In the genomic region with DNA sequence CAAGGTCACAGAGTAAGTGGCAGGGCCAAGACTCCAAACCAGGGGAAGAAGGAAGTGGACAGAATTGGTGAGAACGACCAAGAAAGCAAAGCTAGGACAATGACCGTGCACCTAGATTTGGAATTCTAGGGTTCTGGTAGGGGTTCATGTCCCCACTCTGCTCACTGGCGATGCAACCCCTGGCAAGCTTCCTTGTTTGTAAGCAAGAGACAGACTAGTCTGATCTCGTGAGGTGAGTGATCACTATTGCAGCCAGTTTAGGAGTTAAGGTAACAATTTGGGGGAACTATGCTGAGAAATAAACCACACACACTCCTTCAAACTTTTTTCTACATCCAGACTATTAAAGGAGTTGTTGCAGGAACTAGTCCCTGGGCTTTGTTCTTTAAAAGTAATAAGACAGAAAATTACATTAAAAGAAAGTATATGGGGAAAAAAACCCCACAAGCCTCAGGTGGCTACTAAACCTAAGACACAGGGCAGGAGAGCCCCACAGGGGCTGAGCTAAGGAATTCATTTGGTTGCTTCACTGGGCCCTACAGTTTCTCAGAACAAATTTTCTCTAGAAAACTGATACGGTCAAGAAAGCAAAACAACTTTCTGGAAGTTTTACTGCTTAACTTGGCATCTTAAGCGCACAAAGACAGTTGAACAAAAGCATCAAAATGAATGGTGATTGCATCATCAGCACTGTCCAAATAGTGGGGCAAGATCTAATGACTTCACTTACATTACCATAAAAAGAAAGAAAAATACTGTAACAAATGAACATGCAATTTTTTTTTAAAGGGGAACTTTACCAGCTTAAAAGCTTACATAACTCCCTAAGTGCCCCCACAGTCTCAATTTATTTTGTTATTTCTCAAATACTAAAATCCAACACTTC, we compare ENCODE assay signal across 10 cellular contexts. TPM values are rescaled to one million over a fixed set of nuclear protein-coding genes. Genes with fewer than 3 reads are reported as not detected.
DNase-seq lines count a peak whose midpoint lies in the region; ATAC-seq, FAIRE-seq and TF ChIP-seq lines count a peak whose summit lies in the region.
"Had no signal": no experiment of that assay in that cellular context is flagged by ENCODE, and none has a peak within 500 bp of the region (broad histone marks: within the 10 kb centered on the region; RNA-seq: fewer than 3 reads in every experiment).

No MANE protein-coding gene starts in this region.

- peaks cover 92% of the 10 kb centered on the region for H3K36me3 Mint-ChIP-seq in CD4-positive, alpha-beta T cell (ENCODE audit: low read depth)
- peaks cover 38% of the 10 kb centered on the region for H3K36me3 Mint-ChIP-seq in endodermal cell (ENCODE audit: low read depth)
- H3K36me3 Mint-ChIP-seq in natural killer cell treated with Interleukin-12 subunit alpha and Interleukin-12 subunit beta and Interleukin-15 and Interleukin-18, amount 100 ng/mL, for 72 hours, result peaks cover 18% of the 10 kb centered on the region

- peak overlapping the region; percentile 28 for H3K4me3 Mint-ChIP-seq in CD4-positive, alpha-beta T cell
- H3K4me3 Mint-ChIP-seq in endodermal cell, result no peak overlapping the region
- peak overlapping the region; percentile 38 for H3K4me3 Mint-ChIP-seq in natural killer cell treated with Interleukin-12 subunit alpha and Interleukin-12 subunit beta and Interleukin-15 and Interleukin-18, amount 100 ng/mL, for 72 hours

- no peak overlapping the region for H3K9ac ChIP-seq in endodermal cell (ENCODE audit: extremely low read depth, low read length, poor library complexity, severe bottlenecking)

- CTCF ChIA-PET in CD4-positive, alpha-beta T cell (lab: Charles Lee), result interaction anchor here (1.2 to 3.9 kb wide), 4 partner anchors 23 to 54 kb away, joined by 3 to 12 read pairs (median 4); no protein-coding TSS in a partner anchor

- H3K27ac Mint-ChIP-seq in CD4-positive, alpha-beta T cell, result peak overlapping the region; percentile 87
- H3K27ac Mint-ChIP-seq in endodermal cell, result peak overlapping the region; percentile 46
- peak overlapping the region; percentile 65 to 83 for H3K27ac Mint-ChIP-seq in natural killer cell treated with Interleukin-12 subunit alpha and Interleukin-12 subunit beta and Interleukin-15 and Interleukin-18, amount 100 ng/mL, for 72 hours

- intact Hi-C loops in CD4-positive, alpha-beta T cell (cut with DNase I, micrococcal nuclease), result no loop called here

- no peaks in the 10 kb centered on the region for H3K27me3 ChIP-seq in CD4-positive, alpha-beta T cell (ENCODE audit: control insufficient read depth, insufficient read depth, low read length)
- H3K27me3 ChIP-seq in endodermal cell (ENCODE audit: control insufficient read depth, insufficient read depth, low read length, poor library complexity, severe bottlenecking), result no peaks in the 10 kb centered on the region

- H3K27me3 Mint-ChIP-seq in CD4-positive, alpha-beta T cell, result no peaks in the 10 kb centered on the region
- no peaks in the 10 kb centered on the region for H3K27me3 Mint-ChIP-seq in endodermal cell (ENCODE audit: insufficient read depth)
- H3K27me3 Mint-ChIP-seq in natural killer cell treated with Interleukin-12 subunit alpha and Interleukin-12 subunit beta and Interleukin-15 and Interleukin-18, amount 100 ng/mL, for 72 hours, result no peaks in the 10 kb centered on the region

- H3K4me1 ChIP-seq in endodermal cell (ENCODE audit: control insufficient read depth, insufficient read depth, low read length), result no peaks in the 10 kb centered on the region

- H3K27ac ChIP-seq in CD4-positive, alpha-beta T cell (ENCODE audit: low read depth, low read length), result no peak overlapping the region
- H3K27ac ChIP-seq in endodermal cell (ENCODE audit: low read depth, low read length), result no peak overlapping the region
- H3K27ac ChIP-seq: RWPE1 had no signal

- POLR2A ChIA-PET in CD4-positive, alpha-beta T cell (lab: Charles Lee), result interaction anchor here (0.8 to 2.9 kb wide), 6 partner anchors 9 to 45 kb away, joined by 3 to 10 read pairs (median 3); no protein-coding TSS in a partner anchor

- no peaks in the 10 kb centered on the region for H3K9me3 ChIP-seq in CD4-positive, alpha-beta T cell (ENCODE audit: control insufficient read depth, low read length)
- H3K9me3 ChIP-seq in endodermal cell (ENCODE audit: control insufficient read depth, low read length), result no peaks in the 10 kb centered on the region

- peaks cover 95% of the 10 kb centered on the region for H3K4me1 Mint-ChIP-seq in CD4-positive, alpha-beta T cell (ENCODE audit: low read depth)
- peaks cover 5% of the 10 kb centered on the region for H3K4me1 Mint-ChIP-seq in endodermal cell
- peaks cover 44 to 66% of the 10 kb centered on the region in 2 donors for H3K4me1 Mint-ChIP-seq in natural killer cell treated with Interleukin-12 subunit alpha and Interleukin-12 subunit beta and Interleukin-15 and Interleukin-18, amount 100 ng/mL, for 72 hours (ENCODE audit: low read depth in 2 of 2)

- DNase-seq in CD4-positive, alpha-beta T cell, result no peak
- DNase-seq in NCI-H69 (lab: John Stamatoyannopoulos, UW) (peak; percentile 13), endodermal cell (no peak), NCI-H446 treated with DMSO at 0.1 percent for 48 hours (lab: John Stamatoyannopoulos, UW) (no peak), cerebellum (ENCODE audit: low spot score) (no peak), frontal cortex (ENCODE audit: low spot score in 2 of 2) (no peak)
- no peak for DNase-seq in natural killer cell treated with Interleukin-12 subunit alpha and Interleukin-12 subunit beta and Interleukin-15 and Interleukin-18, amount 100 ng/mL, for 72 hours (ENCODE audit: low spot score)
- DNase-seq: activated T-cell treated with anti-CD3 and anti-CD28 coated beads, Interleukin-2, amount 50 U/mL, for 1 hour had no signal

- WGBS in endodermal cell (ENCODE audit: insufficient coverage in 1 of 2, insufficient read length in 1 of 2), 2 experiments, result 88 to 92% methylated on average over 6 of the region's 6 CpGs

- H3K4me3 ChIP-seq in endodermal cell (ENCODE audit: low read length), result no peak overlapping the region

- H3K36me3 ChIP-seq in endodermal cell (ENCODE audit: control insufficient read depth, insufficient read depth, low read length), result peaks cover 32% of the 10 kb centered on the region

- no peak for TF ChIP-seq CTCF in CD4-positive, alpha-beta T cell (IDR thresholded peaks at IDR 0.05)
- no peak for TF ChIP-seq CTCF in endodermal cell (conservative IDR thresholded peaks at IDR 0.05)

- H3K9me3 Mint-ChIP-seq in CD4-positive, alpha-beta T cell, result no peaks in the 10 kb centered on the region
- no peaks in the 10 kb centered on the region for H3K9me3 Mint-ChIP-seq in endodermal cell
- no peaks in the 10 kb centered on the region for H3K9me3 Mint-ChIP-seq in natural killer cell treated with Interleukin-12 subunit alpha and Interleukin-12 subunit beta and Interleukin-15 and Interleukin-18, amount 100 ng/mL, for 72 hours

- no peak for ATAC-seq in CD4-positive, alpha-beta T cell (ENCODE audit: poor library complexity)
- ATAC-seq in natural killer cell treated with Interleukin-12 subunit alpha and Interleukin-12 subunit beta and Interleukin-15 and Interleukin-18, amount 100 ng/mL, for 72 hours, result no peak
- no peak for ATAC-seq in HG03460 (IDR thresholded peaks at IDR 0.05; ENCODE audit: unreplicated experiment)

- FAIRE-seq in frontal cortex (lab: Jason Lieb, UNC), result no peak

RNA-seq across cellular contexts. Expression of gene XPO6, which starts 47.8 kb away (rescaled TPM):
- total RNA-seq in CD4-positive, alpha-beta T cell, result 100 to 1,000 TPM; 378 to 390 TPM
- total RNA-seq in endodermal cell (10 to 100 TPM; 84.7 to 92.4 TPM), cerebellum (87.2 TPM), frontal cortex (59.1 TPM)
- 79.6 TPM for polyA plus RNA-seq in endodermal cell (2013, experiment 1 of 2)
- 78.4 TPM for polyA plus RNA-seq in endodermal cell (2013, experiment 2 of 2)
- total RNA-seq in natural killer cell treated with Interleukin-12 subunit alpha and Interleukin-12 subunit beta and Interleukin-15 and Interleukin-18, amount 100 ng/mL, for 72 hours, result 100 to 1,000 TPM; 212 to 386 TPM
